In the genomic region with DNA sequence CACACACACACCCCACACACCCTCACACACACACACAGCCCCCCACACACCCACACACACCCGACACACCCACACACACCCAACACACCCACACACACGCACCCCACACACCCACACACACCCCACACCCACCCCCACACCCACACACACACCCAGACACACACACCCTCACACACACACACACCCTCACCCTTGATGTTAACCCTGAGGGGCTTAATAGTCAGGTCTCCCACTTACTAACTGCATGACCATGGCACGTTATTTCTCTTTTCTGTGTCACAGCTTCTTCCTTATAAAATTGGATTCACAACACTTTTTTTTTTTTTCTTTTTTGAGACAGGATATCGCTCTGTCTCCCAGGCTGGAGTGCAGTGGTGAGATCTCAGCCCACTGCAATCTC, we compare ENCODE assay signal across 17 cellular contexts. TPM values are rescaled to one million over a fixed set of nuclear protein-coding genes. Genes with fewer than 3 reads are reported as not detected.
DNase-seq lines count a peak whose midpoint lies in the region; ATAC-seq, FAIRE-seq and TF ChIP-seq lines count a peak whose summit lies in the region.
"Had no signal": no experiment of that assay in that cellular context is flagged by ENCODE, and none has a peak within 500 bp of the region (broad histone marks: within the 10 kb centered on the region; RNA-seq: fewer than 3 reads in every experiment).

No MANE protein-coding gene starts in this region.

- no peak for FAIRE-seq in GM12891 (lab: Jason Lieb, UNC)
- FAIRE-seq: colon had no signal

- no peak overlapping the region for H3K27ac ChIP-seq in foreskin keratinocyte
- H3K27ac ChIP-seq: body of pancreas, thyroid gland had no signal

- intact Hi-C loops in activated CD8-positive, alpha-beta T cell treated with anti-CD3 and anti-CD28 coated beads for 36 hours (cut with micrococcal nuclease), result no loop called here
- intact Hi-C loops in natural killer cell (cut with micrococcal nuclease), result no loop called here

- peaks cover 2% of the 10 kb centered on the region for H3K36me3 Mint-ChIP-seq in activated CD8-positive, alpha-beta T cell treated with anti-CD3 and anti-CD28 coated beads for 36 hours (ENCODE audit: low read depth)
- peaks cover 8% of the 10 kb centered on the region for H3K36me3 Mint-ChIP-seq in activated CD8-positive, alpha-beta T cell treated with anti-CD3 and anti-CD28 coated beads, Interleukin-2, amount 10 ng/mL, durations not matched to agents 7 days and 5 days (ENCODE audit: low read depth)
- peaks cover 4% of the 10 kb centered on the region for H3K36me3 Mint-ChIP-seq in activated naive CD8-positive, alpha-beta T cell treated with anti-CD3 and anti-CD28 coated beads, Interleukin-2, amount 10 ng/mL, durations not matched to agents 7 days and 5 days
- H3K36me3 Mint-ChIP-seq in natural killer cell, result no peaks in the 10 kb centered on the region
- H3K36me3 Mint-ChIP-seq: WTC11 had no signal

- H3K4me3 Mint-ChIP-seq in activated CD8-positive, alpha-beta T cell treated with anti-CD3 and anti-CD28 coated beads for 36 hours, result peak overlapping the region; percentile 48
- H3K4me3 Mint-ChIP-seq in activated CD8-positive, alpha-beta T cell treated with anti-CD3 and anti-CD28 coated beads, Interleukin-2, amount 10 ng/mL, durations not matched to agents 7 days and 5 days, result no peak overlapping the region
- no peak overlapping the region for H3K4me3 Mint-ChIP-seq in activated naive CD8-positive, alpha-beta T cell treated with anti-CD3 and anti-CD28 coated beads, Interleukin-2, amount 10 ng/mL, durations not matched to agents 7 days and 5 days
- H3K4me3 Mint-ChIP-seq in natural killer cell, result no peak overlapping the region
- H3K4me3 Mint-ChIP-seq: endodermal cell, nephron progenitor cell, WTC11 had no signal

- no peak for TF ChIP-seq CTCF in activated CD8-positive, alpha-beta T cell treated with anti-CD3 and anti-CD28 coated beads for 36 hours (IDR thresholded peaks at IDR 0.05)
- TF ChIP-seq CTCF in natural killer cell (IDR thresholded peaks at IDR 0.05) (no peak), foreskin keratinocyte (conservative IDR thresholded peaks at IDR 0.05) (no peak)

- peaks cover 3% of the 10 kb centered on the region for H3K27me3 Mint-ChIP-seq in activated CD8-positive, alpha-beta T cell treated with anti-CD3 and anti-CD28 coated beads for 36 hours
- peaks cover 6% of the 10 kb centered on the region for H3K27me3 Mint-ChIP-seq in activated CD8-positive, alpha-beta T cell treated with anti-CD3 and anti-CD28 coated beads, Interleukin-2, amount 10 ng/mL, durations not matched to agents 7 days and 5 days (ENCODE audit: low read depth)
- peaks cover 11% of the 10 kb centered on the region for H3K27me3 Mint-ChIP-seq in activated naive CD8-positive, alpha-beta T cell treated with anti-CD3 and anti-CD28 coated beads, Interleukin-2, amount 10 ng/mL, durations not matched to agents 7 days and 5 days
- no peaks in the 10 kb centered on the region for H3K27me3 Mint-ChIP-seq in natural killer cell (ENCODE audit: low read depth in 2 of 2)

- POLR2A ChIA-PET in activated CD8-positive, alpha-beta T cell treated with anti-CD3 and anti-CD28 coated beads for 36 hours (lab: Charles Lee), result interaction anchor here (0.6 to 1.5 kb wide), 3 partner anchors 18 to 348 kb away, joined by 3 read pairs; no protein-coding TSS in a partner anchor
- POLR2A ChIA-PET in activated CD8-positive, alpha-beta T cell treated with anti-CD3 and anti-CD28 coated beads, Interleukin-2, amount 10 ng/mL, durations not matched to agents 7 days and 5 days (lab: Charles Lee), result no interaction called here
- POLR2A ChIA-PET in activated naive CD8-positive, alpha-beta T cell treated with anti-CD3 and anti-CD28 coated beads, Interleukin-2, amount 10 ng/mL, durations not matched to agents 7 days and 5 days (lab: Charles Lee), result no interaction called here

- no peak for TF ChIP-seq POLR2A in GM12891 (IDR thresholded peaks at IDR 0.05; ENCODE audit: low read depth, low read length)

- H3K27me3 ChIP-seq in foreskin keratinocyte, result peaks cover 21% of the 10 kb centered on the region
- H3K27me3 ChIP-seq: body of pancreas, thyroid gland had no signal

- CTCF ChIA-PET in activated CD8-positive, alpha-beta T cell treated with anti-CD3 and anti-CD28 coated beads for 36 hours (lab: Charles Lee), result interaction anchor here (1.2 to 3.0 kb wide), 10 partner anchors 10 to 208 kb away, joined by 3 to 20 read pairs (median 6); no protein-coding TSS in a partner anchor
- CTCF ChIA-PET in activated CD8-positive, alpha-beta T cell treated with anti-CD3 and anti-CD28 coated beads, Interleukin-2, amount 10 ng/mL, durations not matched to agents 7 days and 5 days (lab: Charles Lee), result interaction anchor here (0.7 to 1.3 kb wide), 3 partner anchors 9 to 90 kb away, joined by 5 to 10 read pairs (median 5); no protein-coding TSS in a partner anchor

- H3K4me1 Mint-ChIP-seq in activated CD8-positive, alpha-beta T cell treated with anti-CD3 and anti-CD28 coated beads for 36 hours (ENCODE audit: low read depth), result peaks cover 10% of the 10 kb centered on the region
- no peaks in the 10 kb centered on the region for H3K4me1 Mint-ChIP-seq in activated CD8-positive, alpha-beta T cell treated with anti-CD3 and anti-CD28 coated beads, Interleukin-2, amount 10 ng/mL, durations not matched to agents 7 days and 5 days (ENCODE audit: low read depth)
- peaks cover 13% of the 10 kb centered on the region for H3K4me1 Mint-ChIP-seq in activated naive CD8-positive, alpha-beta T cell treated with anti-CD3 and anti-CD28 coated beads, Interleukin-2, amount 10 ng/mL, durations not matched to agents 7 days and 5 days
- H3K4me1 Mint-ChIP-seq in natural killer cell, result peaks cover 16 to 37% of the 10 kb centered on the region in 2 donors

- H3K4me1 ChIP-seq in foreskin keratinocyte, result no peaks in the 10 kb centered on the region

- H3K27ac Mint-ChIP-seq in activated CD8-positive, alpha-beta T cell treated with anti-CD3 and anti-CD28 coated beads for 36 hours, result peak overlapping the region; percentile 77
- H3K27ac Mint-ChIP-seq in activated CD8-positive, alpha-beta T cell treated with anti-CD3 and anti-CD28 coated beads, Interleukin-2, amount 10 ng/mL, durations not matched to agents 7 days and 5 days, result no peak overlapping the region
- H3K27ac Mint-ChIP-seq in activated naive CD8-positive, alpha-beta T cell treated with anti-CD3 and anti-CD28 coated beads, Interleukin-2, amount 10 ng/mL, durations not matched to agents 7 days and 5 days, result peak overlapping the region; percentile 42
- H3K27ac Mint-ChIP-seq in natural killer cell, result peak overlapping the region; percentile 74 to 82
- H3K27ac Mint-ChIP-seq: endodermal cell, WTC11 had no signal

- H3K9me3 Mint-ChIP-seq in activated CD8-positive, alpha-beta T cell treated with anti-CD3 and anti-CD28 coated beads for 36 hours, result no peaks in the 10 kb centered on the region
- no peaks in the 10 kb centered on the region for H3K9me3 Mint-ChIP-seq in activated CD8-positive, alpha-beta T cell treated with anti-CD3 and anti-CD28 coated beads, Interleukin-2, amount 10 ng/mL, durations not matched to agents 7 days and 5 days (ENCODE audit: insufficient read depth)
- H3K9me3 Mint-ChIP-seq in activated naive CD8-positive, alpha-beta T cell treated with anti-CD3 and anti-CD28 coated beads, Interleukin-2, amount 10 ng/mL, durations not matched to agents 7 days and 5 days, result no peaks in the 10 kb centered on the region
- H3K9me3 Mint-ChIP-seq in natural killer cell, result no peaks in the 10 kb centered on the region
- H3K9me3 Mint-ChIP-seq: endodermal cell, nephron progenitor cell, WTC11 had no signal

- DNase-seq in activated CD8-positive, alpha-beta T cell treated with anti-CD3 and anti-CD28 coated beads for 36 hours, result peak; percentile 17
- DNase-seq in activated CD8-positive, alpha-beta T cell treated with anti-CD3 and anti-CD28 coated beads, Interleukin-2, amount 10 ng/mL, durations not matched to agents 7 days and 5 days, result no peak
- peak; percentile 6 for DNase-seq in GM12891 (ENCODE audit: insufficient read length, low spot score)
- DNase-seq in activated naive CD8-positive, alpha-beta T cell treated with anti-CD3 and anti-CD28 coated beads, Interleukin-2, amount 10 ng/mL, durations not matched to agents 7 days and 5 days, result no peak
- no peak for DNase-seq in natural killer cell
- no peak for DNase-seq in foreskin keratinocyte
- no peak for DNase-seq in NCI-H82 treated with DMSO at 0.1 percent for 48 hours (lab: John Stamatoyannopoulos, UW; ENCODE audit: unreplicated experiment)
- DNase-seq: GOT3, nephron progenitor cell, SHP77, thyroid gland had no signal

- peak; percentile 32 for ATAC-seq in activated CD8-positive, alpha-beta T cell treated with anti-CD3 and anti-CD28 coated beads for 36 hours
- no peak for ATAC-seq in activated CD8-positive, alpha-beta T cell treated with anti-CD3 and anti-CD28 coated beads, Interleukin-2, amount 10 ng/mL, durations not matched to agents 7 days and 5 days
- no peak for ATAC-seq in activated naive CD8-positive, alpha-beta T cell treated with anti-CD3 and anti-CD28 coated beads, Interleukin-2, amount 10 ng/mL, durations not matched to agents 7 days and 5 days (ENCODE audit: low read depth)
- ATAC-seq in natural killer cell, result no peak
- ATAC-seq in foreskin keratinocyte, result no peak
- ATAC-seq in GM19455 (IDR thresholded peaks at IDR 0.05; ENCODE audit: unreplicated experiment), result no peak
- ATAC-seq: body of pancreas, left colon had no signal

TF ChIP-seq in GM12891, 5 proteins besides CTCF, POLR2A, EP300 and RAD21:
- no peak for TF ChIP-seq POLR2AphosphoS5 (IDR thresholded peaks at IDR 0.05; ENCODE audit: low read depth, low read length)
- TF ChIP-seq TAF1 (IDR thresholded peaks at IDR 0.05; ENCODE audit: low read depth, low read length), result no peak

RNA-seq across cellular contexts. Expression of a gene that starts 2.8 kb away (rescaled TPM):
- under 1 TPM; 0.20 to 0.22 TPM for total RNA-seq in activated CD8-positive, alpha-beta T cell treated with anti-CD3 and anti-CD28 coated beads for 36 hours
- 1 to 10 TPM; 1.1 to 1.7 TPM for total RNA-seq in activated CD8-positive, alpha-beta T cell treated with anti-CD3 and anti-CD28 coated beads, Interleukin-2, amount 10 ng/mL, durations not matched to agents 7 days and 5 days
- 0.06 TPM for polyA plus RNA-seq in GM12891 (2012; ENCODE audit: low read depth, missing spikeins)
- 1 to 10 TPM; 1.4 to 2.2 TPM for total RNA-seq in activated naive CD8-positive, alpha-beta T cell treated with anti-CD3 and anti-CD28 coated beads, Interleukin-2, amount 10 ng/mL, durations not matched to agents 7 days and 5 days
- 1 to 10 TPM; 5.6 to 8.0 (median 7.4) TPM for total RNA-seq in natural killer cell
- not detected in 2 replicates for total RNA-seq in foreskin keratinocyte
- 0.04 TPM in 2 replicates for polyA plus RNA-seq in foreskin keratinocyte
- total RNA-seq: left colon had no signal

RNA-seq across cellular contexts. Expression of a gene that starts 38.6 kb away (rescaled TPM):
- total RNA-seq in activated CD8-positive, alpha-beta T cell treated with anti-CD3 and anti-CD28 coated beads for 36 hours, result 10 to 100 TPM; 24.9 to 26.0 TPM
- total RNA-seq in activated CD8-positive, alpha-beta T cell treated with anti-CD3 and anti-CD28 coated beads, Interleukin-2, amount 10 ng/mL, durations not matched to agents 7 days and 5 days, result 10 to 100 TPM; 62.6 to 65.0 TPM
- polyA plus RNA-seq in GM12891 (2012; ENCODE audit: low read depth, missing spikeins), result 30.0 TPM
- total RNA-seq in activated naive CD8-positive, alpha-beta T cell treated with anti-CD3 and anti-CD28 coated beads, Interleukin-2, amount 10 ng/mL, durations not matched to agents 7 days and 5 days, result 10 to 100 TPM; 49.3 to 49.8 TPM
- total RNA-seq in natural killer cell (10 to 100 TPM; 41.1 to 46.8 (median 45.4) TPM), foreskin keratinocyte (54.9 and 57.3 TPM in 2 replicates)
- polyA plus RNA-seq in foreskin keratinocyte, result 77.2 and 82.3 TPM in 2 replicates

Comparison
In these comparisons a context has a peak if more than half of its experiments do, and no peak if none do; other contexts are left out.
1. DNase-seq: peak in activated CD8-positive, alpha-beta T cell treated with anti-CD3 and anti-CD28 coated beads for 36 hours (single experiment) and GM12891 (single experiment); none in activated CD8-positive, alpha-beta T cell treated with anti-CD3 and anti-CD28 coated beads, Interleukin-2, amount 10 ng/mL, durations not matched to agents 7 days and 5 days (single experiment), activated naive CD8-positive, alpha-beta T cell treated with anti-CD3 and anti-CD28 coated beads, Interleukin-2, amount 10 ng/mL, durations not matched to agents 7 days and 5 days (single experiment), natural killer cell (single experiment), foreskin keratinocyte (0 of 2) and NCI-H82 treated with DMSO at 0.1 percent for 48 hours (single experiment).